1 cellular context compared by ENCODE assay signal in genomic region chr3:179148446-179149238, GRCh38.
TF ChIP-seq lines count a peak whose summit lies in the region.

No MANE protein-coding gene starts in this region.

TF ChIP-seq in HEK293, 187 proteins besides CTCF, POLR2A, EP300 and RAD21 (continued from another document):
- TF ChIP-seq, protein P1, sequence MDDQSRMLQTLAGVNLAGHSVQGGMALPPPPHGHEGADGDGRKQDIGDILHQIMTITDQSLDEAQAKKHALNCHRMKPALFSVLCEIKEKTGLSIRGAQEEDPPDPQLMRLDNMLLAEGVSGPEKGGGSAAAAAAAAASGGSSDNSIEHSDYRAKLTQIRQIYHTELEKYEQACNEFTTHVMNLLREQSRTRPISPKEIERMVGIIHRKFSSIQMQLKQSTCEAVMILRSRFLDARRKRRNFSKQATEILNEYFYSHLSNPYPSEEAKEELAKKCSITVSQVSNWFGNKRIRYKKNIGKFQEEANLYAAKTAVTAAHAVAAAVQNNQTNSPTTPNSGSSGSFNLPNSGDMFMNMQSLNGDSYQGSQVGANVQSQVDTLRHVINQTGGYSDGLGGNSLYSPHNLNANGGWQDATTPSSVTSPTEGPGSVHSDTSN (CRISPR knock-in tag; IDR thresholded peaks at IDR 0.05): no peak
- no peak for TF ChIP-seq ZNF514 (tag by site-specific recombination; IDR thresholded peaks at IDR 0.05)
- peak; percentile 65; the same call in 1 of the 2 replicates for TF ChIP-seq ZBTB11 (tag by site-specific recombination; conservative IDR thresholded peaks at IDR 0.05; ENCODE audit: low read depth)
- TF ChIP-seq ZFHX2 (tag by site-specific recombination; conservative IDR thresholded peaks at IDR 0.05): peak; percentile 63
- no peak for TF ChIP-seq HOXC10 (CRISPR knock-in tag; IDR thresholded peaks at IDR 0.05)
- TF ChIP-seq ZNF692 (tag by site-specific recombination; IDR thresholded peaks at IDR 0.05): no peak
- peak; percentile 81; the same call in 1 of the 2 replicates for TF ChIP-seq KLF8 (tag by site-specific recombination; IDR thresholded peaks at IDR 0.05)
- peak; percentile 16; the same call in 1 of the 2 replicates for TF ChIP-seq GLIS2 (tag by site-specific recombination; IDR thresholded peaks at IDR 0.05)
- no peak for TF ChIP-seq ZFP3 (tag by site-specific recombination; IDR thresholded peaks at IDR 0.05; ENCODE audit: low read depth)
- TF ChIP-seq ZBTB26 (tag by site-specific recombination; optimal IDR thresholded peaks at IDR 0.05): peak; percentile 92
- TF ChIP-seq ZNF341 (tag by site-specific recombination; IDR thresholded peaks at IDR 0.05; ENCODE audit: low read depth): peak; percentile 81
- no peak for TF ChIP-seq ZNF768 (tag by site-specific recombination; IDR thresholded peaks at IDR 0.05)
- TF ChIP-seq ZSCAN23 (tag by site-specific recombination; IDR thresholded peaks at IDR 0.05): no peak
- TF ChIP-seq ZXDB (tag by site-specific recombination; IDR thresholded peaks at IDR 0.05): peak; percentile 20; the same call in 1 of the 2 replicates
